Comparison of ENCODE assay signal across 8 cellular contexts in the genomic region with DNA sequence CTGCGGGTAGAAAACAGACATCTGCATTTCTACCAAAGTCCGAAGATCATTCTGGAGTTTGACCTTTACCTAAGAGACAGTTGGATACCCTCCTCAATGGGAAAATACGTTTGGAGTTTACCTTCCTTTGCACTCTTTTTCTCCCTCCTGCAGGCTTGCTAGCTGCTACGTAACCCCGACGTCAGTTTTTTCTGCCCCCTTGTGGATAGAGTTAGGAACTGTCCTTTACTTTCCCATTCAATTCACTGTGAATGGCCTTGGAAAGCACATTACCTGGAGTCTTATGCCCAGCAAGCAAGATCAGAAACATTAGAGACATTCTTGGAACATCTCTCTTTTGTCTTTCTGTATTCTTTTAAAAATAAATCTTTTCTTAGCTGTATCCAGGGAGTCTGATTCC.
A peak's percentile ranks its signal among the peaks of the same experiment; 100 is the strongest.
DNase-seq lines count a peak whose midpoint lies in the region; ATAC-seq and TF ChIP-seq lines count a peak whose summit lies in the region.

No MANE protein-coding gene starts in this region.

- CTCF ChIA-PET in activated CD4-positive, alpha-beta memory T cell treated with anti-CD3 and anti-CD28 coated beads, Interleukin-2, amount 10 ng/mL, durations not matched to agents 7 days and 5 days (lab: Charles Lee), result no interaction called here

- H3K4me3 Mint-ChIP-seq in activated T-helper 2 cell treated with anti-CD3 and anti-CD28 coated beads, Interferon-gamma antibody, Interleukin-2, Interleukin-4, amounts not matched to agents 10 μg/mL and 5 μg/mL and 100 μg/mL, durations not matched to agents 14 hours and 24 hours and 36 hours (ENCODE audit: low read depth), result no peak overlapping the region
- no peak overlapping the region for H3K4me3 Mint-ChIP-seq in activated CD4-positive, alpha-beta memory T cell treated with anti-CD3 and anti-CD28 coated beads, Interleukin-2, amount 10 ng/mL, durations not matched to agents 7 days and 5 days

- H3K9me3 ChIP-seq in ascending aorta, result no peaks in the 10 kb centered on the region

- intact Hi-C loops in ascending aorta (cut with DNase I), result no loop called here
- intact Hi-C loops in activated T-helper 2 cell treated with anti-CD3 and anti-CD28 coated beads, Interferon-gamma antibody, Interleukin-2, Interleukin-4, amounts not matched to agents 10 μg/mL and 5 μg/mL and 100 μg/mL, durations not matched to agents 14 hours and 24 hours and 36 hours (cut with micrococcal nuclease), result no loop called here

- H3K4me3 ChIP-seq in ascending aorta (no peak overlapping the region), mesendoderm (ENCODE audit: low read length) (no peak overlapping the region)

- peak; percentile 41 for DNase-seq in D341Med (ENCODE audit: low spot score)
- DNase-seq in HT1080 (ENCODE audit: low read depth), result peak; percentile 19
- DNase-seq in ascending aorta (ENCODE audit: low spot score in 2 of 2), result no peak
- DNase-seq in mesendoderm, result peak; percentile 64
- no peak for DNase-seq in activated T-helper 2 cell treated with anti-CD3 and anti-CD28 coated beads, Interferon-gamma antibody, Interleukin-2, Interleukin-4, amounts not matched to agents 10 μg/mL and 5 μg/mL and 100 μg/mL, durations not matched to agents 14 hours and 24 hours and 36 hours (ENCODE audit: low spot score)
- no peak for DNase-seq in amygdala (lab: John Stamatoyannopoulos, UW)
- no peak for DNase-seq in activated CD4-positive, alpha-beta memory T cell treated with anti-CD3 and anti-CD28 coated beads, Interleukin-2, amount 10 ng/mL, durations not matched to agents 7 days and 5 days

- H3K79me2 ChIP-seq in mesendoderm (ENCODE audit: control insufficient read depth, insufficient read depth, low read length), result no peaks in the 10 kb centered on the region

- H3K4ac ChIP-seq in mesendoderm (ENCODE audit: low read depth, low read length), result no peak overlapping the region

- no peaks in the 10 kb centered on the region for H3K27me3 ChIP-seq in ascending aorta
- H3K27me3 ChIP-seq in mesendoderm (ENCODE audit: insufficient read depth, low read length, poor library complexity), result no peaks in the 10 kb centered on the region

- H2AK5ac ChIP-seq in mesendoderm (ENCODE audit: low read length), result no peak overlapping the region

- H3K27ac ChIP-seq in ascending aorta (no peak overlapping the region), mesendoderm (ENCODE audit: low read depth, low read length) (no peak overlapping the region)

- H3K9ac ChIP-seq in mesendoderm (ENCODE audit: low read length), result no peak overlapping the region

- no peak overlapping the region for H4K5ac ChIP-seq in mesendoderm (ENCODE audit: low read length)

- no peaks in the 10 kb centered on the region for H3K9me3 Mint-ChIP-seq in activated T-helper 2 cell treated with anti-CD3 and anti-CD28 coated beads, Interferon-gamma antibody, Interleukin-2, Interleukin-4, amounts not matched to agents 10 μg/mL and 5 μg/mL and 100 μg/mL, durations not matched to agents 14 hours and 24 hours and 36 hours
- H3K9me3 Mint-ChIP-seq in activated CD4-positive, alpha-beta memory T cell treated with anti-CD3 and anti-CD28 coated beads, Interleukin-2, amount 10 ng/mL, durations not matched to agents 7 days and 5 days, result no peaks in the 10 kb centered on the region

- peak in 2 of 3 experiments; percentile 40 to 49 for TF ChIP-seq CTCF in ascending aorta (IDR thresholded peaks at IDR 0.05)

- H2BK120ac ChIP-seq in mesendoderm (ENCODE audit: low read depth, low read length), result no peak overlapping the region

- no peak overlapping the region for H2BK15ac ChIP-seq in mesendoderm (replicated peaks; ENCODE audit: low read depth)

- no peak overlapping the region for H3K27ac Mint-ChIP-seq in activated T-helper 2 cell treated with anti-CD3 and anti-CD28 coated beads, Interferon-gamma antibody, Interleukin-2, Interleukin-4, amounts not matched to agents 10 μg/mL and 5 μg/mL and 100 μg/mL, durations not matched to agents 14 hours and 24 hours and 36 hours
- H3K27ac Mint-ChIP-seq in activated CD4-positive, alpha-beta memory T cell treated with anti-CD3 and anti-CD28 coated beads, Interleukin-2, amount 10 ng/mL, durations not matched to agents 7 days and 5 days, result no peak overlapping the region

- H3K4me1 Mint-ChIP-seq in activated T-helper 2 cell treated with anti-CD3 and anti-CD28 coated beads, Interferon-gamma antibody, Interleukin-2, Interleukin-4, amounts not matched to agents 10 μg/mL and 5 μg/mL and 100 μg/mL, durations not matched to agents 14 hours and 24 hours and 36 hours (ENCODE audit: low read depth), result no peaks in the 10 kb centered on the region
- no peaks in the 10 kb centered on the region for H3K4me1 Mint-ChIP-seq in activated CD4-positive, alpha-beta memory T cell treated with anti-CD3 and anti-CD28 coated beads, Interleukin-2, amount 10 ng/mL, durations not matched to agents 7 days and 5 days

- H3K56ac ChIP-seq in mesendoderm (ENCODE audit: low read length), result no peak overlapping the region

- no peaks in the 10 kb centered on the region for H3K27me3 Mint-ChIP-seq in activated T-helper 2 cell treated with anti-CD3 and anti-CD28 coated beads, Interferon-gamma antibody, Interleukin-2, Interleukin-4, amounts not matched to agents 10 μg/mL and 5 μg/mL and 100 μg/mL, durations not matched to agents 14 hours and 24 hours and 36 hours (ENCODE audit: low read depth)
- no peaks in the 10 kb centered on the region for H3K27me3 Mint-ChIP-seq in activated CD4-positive, alpha-beta memory T cell treated with anti-CD3 and anti-CD28 coated beads, Interleukin-2, amount 10 ng/mL, durations not matched to agents 7 days and 5 days

- no peak overlapping the region for H3K4me2 ChIP-seq in mesendoderm (ENCODE audit: low read length)

- no peak overlapping the region for H3K18ac ChIP-seq in mesendoderm (ENCODE audit: low read length)

- H3K79me1 ChIP-seq in mesendoderm (ENCODE audit: low read length), result no peaks in the 10 kb centered on the region

- peak; percentile 87 for ATAC-seq in GM18909 (IDR thresholded peaks at IDR 0.05; ENCODE audit: poor library complexity, unreplicated experiment)

- H3K4me1 ChIP-seq in ascending aorta (peaks cover 0 to 2% of the 10 kb centered on the region in 2 donors), mesendoderm (ENCODE audit: control insufficient read depth, low read depth, low read length) (no peaks in the 10 kb centered on the region)

- H2BK5ac ChIP-seq in mesendoderm (ENCODE audit: low read length), result no peak overlapping the region

- H4K8ac ChIP-seq in mesendoderm (ENCODE audit: low read depth, low read length), result no peak overlapping the region

- WGBS in mesendoderm (ENCODE audit: extremely low coverage, insufficient coverage, low lambda C conversion rate), result no CpG with 5 or more reads among the region's 6 CpGs

- H3K23ac ChIP-seq in mesendoderm (ENCODE audit: low read length), result no peak overlapping the region

- H3K36me3 ChIP-seq in ascending aorta (no peaks in the 10 kb centered on the region), mesendoderm (ENCODE audit: control insufficient read depth, insufficient read depth, low read length) (no peaks in the 10 kb centered on the region)

- no peaks in the 10 kb centered on the region for H3K36me3 Mint-ChIP-seq in activated T-helper 2 cell treated with anti-CD3 and anti-CD28 coated beads, Interferon-gamma antibody, Interleukin-2, Interleukin-4, amounts not matched to agents 10 μg/mL and 5 μg/mL and 100 μg/mL, durations not matched to agents 14 hours and 24 hours and 36 hours (ENCODE audit: low read depth)
- H3K36me3 Mint-ChIP-seq in activated CD4-positive, alpha-beta memory T cell treated with anti-CD3 and anti-CD28 coated beads, Interleukin-2, amount 10 ng/mL, durations not matched to agents 7 days and 5 days (ENCODE audit: low read depth), result no peaks in the 10 kb centered on the region

- POLR2A ChIA-PET in activated CD4-positive, alpha-beta memory T cell treated with anti-CD3 and anti-CD28 coated beads, Interleukin-2, amount 10 ng/mL, durations not matched to agents 7 days and 5 days (lab: Charles Lee), result no interaction called here

Comparison
In these comparisons a context has a peak if more than half of its experiments do, and no peak if none do; other contexts are left out.
1. DNase-seq: peak in D341Med (single experiment), HT1080 (single experiment) and mesendoderm (single experiment); none in ascending aorta (0 of 2), activated T-helper 2 cell treated with anti-CD3 and anti-CD28 coated beads, Interferon-gamma antibody, Interleukin-2, Interleukin-4, amounts not matched to agents 10 μg/mL and 5 μg/mL and 100 μg/mL, durations not matched to agents 14 hours and 24 hours and 36 hours (single experiment), amygdala (0 of 56) and activated CD4-positive, alpha-beta memory T cell treated with anti-CD3 and anti-CD28 coated beads, Interleukin-2, amount 10 ng/mL, durations not matched to agents 7 days and 5 days (single experiment).